Comparison of ENCODE assay signal across 8 cellular contexts in genomic region chr12:47813491-47814196, GRCh38. TPM values are rescaled to one million over a fixed set of nuclear protein-coding genes. Genes with fewer than 3 reads are reported as not detected.
DNase-seq lines count a peak whose midpoint lies in the region; ATAC-seq and TF ChIP-seq lines count a peak whose summit lies in the region.

No MANE protein-coding gene starts in this region.

- H4K20me1 ChIP-seq in neural progenitor cell (ENCODE audit: low read depth): peaks cover 9% of the 10 kb centered on the region

- H3K4me2 ChIP-seq in neural progenitor cell: peak overlapping the region; percentile 62

- no peak for DNase-seq in RWPE2 (ENCODE audit: low spot score)
- no peak for DNase-seq in endodermal cell
- DNase-seq in neural progenitor cell (ENCODE audit: low spot score): peak; percentile 53
- DNase-seq in DMS79 treated with DMSO at 0.1 percent for 48 hours (lab: John Stamatoyannopoulos, UW): no peak
- DNase-seq in SHP77 (lab: John Stamatoyannopoulos, UW): no peak

- H3K79me2 ChIP-seq in ACC112 (ENCODE audit: control insufficient read depth, insufficient read depth, low read length, unreplicated experiment): peaks cover 91% of the 10 kb centered on the region
- peaks cover 77% of the 10 kb centered on the region for H3K79me2 ChIP-seq in neural progenitor cell (ENCODE audit: low read depth)

- ATAC-seq in GM18517 (IDR thresholded peaks at IDR 0.05; ENCODE audit: unreplicated experiment) (peak; percentile 61), HG02981 (IDR thresholded peaks at IDR 0.05; ENCODE audit: unreplicated experiment) (peak; percentile 41), RWPE2 (ENCODE audit: low read depth) (peak; percentile 12)

- H2AFZ ChIP-seq in ACC112 (ENCODE audit: low read length, unreplicated experiment) (no peak overlapping the region), neural progenitor cell (replicated peaks) (peak overlapping the region; percentile 45)

- 0 out of 2 replicates have a peak, but pooled peaks cover 3% of the 10 kb centered on the region for H3K36me3 ChIP-seq in ACC112 (ENCODE audit: insufficient read depth, low read length)
- peaks cover 32% of the 10 kb centered on the region for H3K36me3 ChIP-seq in RWPE2 (ENCODE audit: low read depth)
- H3K36me3 ChIP-seq in endodermal cell (ENCODE audit: control insufficient read depth, insufficient read depth, low read length): peaks cover 35% of the 10 kb centered on the region
- no peaks in the 10 kb centered on the region for H3K36me3 ChIP-seq in neural progenitor cell

- no peaks in the 10 kb centered on the region for H3K9me3 ChIP-seq in RWPE2 (ENCODE audit: severe bottlenecking)
- H3K9me3 ChIP-seq in endodermal cell (ENCODE audit: control insufficient read depth, low read length): no peaks in the 10 kb centered on the region
- H3K9me3 ChIP-seq in neural progenitor cell (ENCODE audit: low read depth): no peaks in the 10 kb centered on the region

- no peaks in the 10 kb centered on the region for H3K9me3 Mint-ChIP-seq in endodermal cell
- H3K9me3 Mint-ChIP-seq in neural progenitor cell: no peaks in the 10 kb centered on the region

- H3K27ac ChIP-seq in ACC112 (ENCODE audit: low read depth, low read length): peak overlapping the region; percentile 98
- H3K27ac ChIP-seq in RWPE2 (ENCODE audit: poor library complexity, severe bottlenecking): peak overlapping the region; percentile 95
- peak overlapping the region; percentile 83 for H3K27ac ChIP-seq in endodermal cell (ENCODE audit: low read depth, low read length)
- peak overlapping the region; percentile 60 for H3K27ac ChIP-seq in neural progenitor cell

- H3K4me1 ChIP-seq in ACC112 (ENCODE audit: control insufficient read depth, insufficient read depth, low read length, unreplicated experiment) (peaks cover 89% of the 10 kb centered on the region), RWPE2 (ENCODE audit: insufficient read depth, poor library complexity, severe bottlenecking) (peaks cover 41% of the 10 kb centered on the region), endodermal cell (ENCODE audit: control insufficient read depth, insufficient read depth, low read length) (peaks cover 21% of the 10 kb centered on the region), neural progenitor cell (peaks cover 49% of the 10 kb centered on the region)

- 71 to 81% methylated on average over 4 to 9 of the region's 9 CpGs for WGBS in endodermal cell (ENCODE audit: insufficient coverage in 1 of 2, insufficient read length in 1 of 2), 2 experiments

- H3K27me3 ChIP-seq in ACC112 (ENCODE audit: insufficient read depth, low read length) (no peaks in the 10 kb centered on the region), RWPE2 (ENCODE audit: insufficient read depth, poor library complexity, severe bottlenecking) (no peaks in the 10 kb centered on the region), endodermal cell (ENCODE audit: control insufficient read depth, insufficient read depth, low read length, poor library complexity, severe bottlenecking) (no peaks in the 10 kb centered on the region), neural progenitor cell (no peaks in the 10 kb centered on the region)

- H3K4me3 ChIP-seq in ACC112 (ENCODE audit: low read depth, low read length) (peak overlapping the region; percentile 52), RWPE2 (ENCODE audit: severe bottlenecking) (no peak overlapping the region), endodermal cell (ENCODE audit: low read length) (peak overlapping the region; percentile 68), neural progenitor cell (peak overlapping the region; percentile 35)

- H3K9ac ChIP-seq in endodermal cell (ENCODE audit: extremely low read depth, low read length, poor library complexity, severe bottlenecking): no peak overlapping the region
- no peak overlapping the region for H3K9ac ChIP-seq in neural progenitor cell

- H3K27ac Mint-ChIP-seq in endodermal cell (peak overlapping the region; percentile 98), neural progenitor cell (peak overlapping the region; percentile 96)

- TF ChIP-seq CTCF in RWPE2 (IDR thresholded peaks at IDR 0.05; ENCODE audit: poor library complexity, severe bottlenecking) (no peak), endodermal cell (conservative IDR thresholded peaks at IDR 0.05) (peak; percentile 11), neural progenitor cell (IDR thresholded peaks at IDR 0.05) (peak; percentile 5)

- peaks cover 45% of the 10 kb centered on the region for H3F3A ChIP-seq in neural progenitor cell (ENCODE audit: low read depth)

- H3K36me3 Mint-ChIP-seq in endodermal cell (ENCODE audit: low read depth) (peaks cover 20% of the 10 kb centered on the region), neural progenitor cell (peaks cover 6% of the 10 kb centered on the region)

- H3K4me1 Mint-ChIP-seq in endodermal cell (peaks cover 64% of the 10 kb centered on the region), neural progenitor cell (peaks cover 76% of the 10 kb centered on the region)

- peak overlapping the region; percentile 45 for H3K4me3 Mint-ChIP-seq in endodermal cell
- peak overlapping the region; percentile 79 for H3K4me3 Mint-ChIP-seq in neural progenitor cell

- H3K27me3 Mint-ChIP-seq in endodermal cell (ENCODE audit: insufficient read depth) (no peaks in the 10 kb centered on the region), neural progenitor cell (ENCODE audit: insufficient read depth, low read depth) (peaks cover 11% of the 10 kb centered on the region)

RNA-seq across cellular contexts. Expression of gene HDAC7, which starts 6.1 kb away (rescaled TPM):
- total RNA-seq in endodermal cell: 100 to 1,000 TPM; 146 to 154 TPM
- polyA plus RNA-seq in endodermal cell (2013, experiment 1 of 2): 73.0 TPM
- polyA plus RNA-seq in endodermal cell (2013, experiment 2 of 2): 68.5 TPM
- total RNA-seq in neural progenitor cell (ENCODE audit: low replicate concordance): 7.2 and 14.2 TPM in 2 replicates

RNA-seq across cellular contexts. Expression of gene SLC48A1, which starts 40.6 kb away (rescaled TPM):
- total RNA-seq in endodermal cell: 10 to 100 TPM; 21.3 to 30.4 TPM
- polyA plus RNA-seq in endodermal cell (2013, experiment 1 of 2): 13.9 TPM
- polyA plus RNA-seq in endodermal cell (2013, experiment 2 of 2): 13.5 TPM
- total RNA-seq in neural progenitor cell (ENCODE audit: low replicate concordance): 8.3 and 16.7 TPM in 2 replicates

RNA-seq across cellular contexts. Expression of gene RAPGEF3, which starts 55.0 kb away (rescaled TPM):
- 10 to 100 TPM; 11.4 to 19.6 TPM for total RNA-seq in endodermal cell
- 3.7 TPM for polyA plus RNA-seq in endodermal cell (2013, experiment 1 of 2)
- 3.2 TPM for polyA plus RNA-seq in endodermal cell (2013, experiment 2 of 2)
- total RNA-seq in neural progenitor cell (ENCODE audit: low replicate concordance): 0.58 and 1.2 TPM in 2 replicates
